In the genomic region with DNA sequence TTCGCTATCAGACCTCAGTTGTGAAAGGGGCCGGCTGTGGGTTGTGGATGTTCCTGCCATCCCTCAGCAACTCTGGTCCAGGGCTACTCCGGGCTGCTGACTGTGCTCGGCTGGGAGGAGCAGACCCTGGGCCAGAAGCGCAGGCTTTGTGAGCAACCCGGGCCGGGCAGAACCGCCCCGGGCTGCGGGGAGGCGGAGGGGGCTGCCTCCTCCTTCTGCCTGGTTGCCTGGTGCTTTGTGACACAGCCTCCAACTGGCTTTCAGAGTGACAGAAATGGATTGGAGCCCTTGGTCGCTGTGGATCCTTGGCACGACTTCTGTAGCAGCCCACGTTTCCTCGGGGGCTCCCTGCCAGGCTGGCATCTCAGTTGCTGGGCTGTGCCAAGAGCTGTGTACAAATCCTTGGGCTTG, we compare ENCODE assay signal across 15 cellular contexts. TPM values are rescaled to one million over a fixed set of nuclear protein-coding genes. Genes with fewer than 3 reads are reported as not detected.
DNase-seq lines count a peak whose midpoint lies in the region; ATAC-seq, FAIRE-seq and TF ChIP-seq lines count a peak whose summit lies in the region.
"Had no signal": no experiment of that assay in that cellular context is flagged by ENCODE, and none has a peak within 500 bp of the region (broad histone marks: within the 10 kb centered on the region; RNA-seq: fewer than 3 reads in every experiment).

No MANE protein-coding gene starts in this region.

- no peak overlapping the region for H2BK15ac ChIP-seq in H9 (ENCODE audit: low read depth, low read length)

- no peaks in the 10 kb centered on the region; the same call in 1 of the 2 replicates for H3K79me2 ChIP-seq in H9 (ENCODE audit: insufficient read depth, low read length)
- H3K79me2 ChIP-seq: parathyroid adenoma had no signal

- DNase-seq in H9, result peak; percentile 30
- peak; percentile 68 to 82 for DNase-seq in frontal cortex (ENCODE audit: low spot score in 2 of 2)
- DNase-seq in retina, result peak; percentile 72
- DNase-seq in activated naive CD8-positive, alpha-beta T cell treated with anti-CD3 and anti-CD28 coated beads for 36 hours, result no peak
- DNase-seq in stimulated activated CD4-positive, alpha-beta T cell treated with anti-CD3 and anti-CD28 coated beads, Interleukin-15, amount 100 ng/mL, for 24 hours, result no peak
- DNase-seq in mesothelial cell of epicardium (ENCODE audit: low spot score in 2 of 2, unreplicated experiment in 2 of 2), result no peak
- DNase-seq: activated CD4-positive, alpha-beta memory T cell treated with anti-CD3 and anti-CD28 coated beads for 36 hours; activated naive CD4-positive, alpha-beta T cell; gastrocnemius medialis; NCI-H187 treated with DMSO at 0.1 percent for 48 hours; stimulated activated CD4-positive, alpha-beta T cell treated with anti-CD3 and anti-CD28 coated beads, Interleukin-4, amount 100 ng/mL, for 24 hours had no signal

- no peak overlapping the region for H3K18ac ChIP-seq in H9 (ENCODE audit: insufficient read length, low read depth, low read length)

- H3K9me3 Mint-ChIP-seq in H9, result no peaks in the 10 kb centered on the region
- no peaks in the 10 kb centered on the region for H3K9me3 Mint-ChIP-seq in activated naive CD8-positive, alpha-beta T cell treated with anti-CD3 and anti-CD28 coated beads for 36 hours
- H3K9me3 Mint-ChIP-seq in mesothelial cell of epicardium, result no peaks in the 10 kb centered on the region
- H3K9me3 Mint-ChIP-seq: activated CD4-positive, alpha-beta memory T cell treated with anti-CD3 and anti-CD28 coated beads for 36 hours had no signal

- H4K5ac ChIP-seq in H9 (ENCODE audit: insufficient read length, low read depth, low read length), result no peak overlapping the region

- H3K27me3 Mint-ChIP-seq in H9 (ENCODE audit: low read depth) (no peaks in the 10 kb centered on the region), mesothelial cell of epicardium (ENCODE audit: low read depth) (peaks cover 10% of the 10 kb centered on the region)
- peaks cover 3% of the 10 kb centered on the region for H3K27me3 Mint-ChIP-seq in activated naive CD8-positive, alpha-beta T cell treated with anti-CD3 and anti-CD28 coated beads for 36 hours

- H3K36me3 Mint-ChIP-seq in H9 (ENCODE audit: insufficient read depth in 1 of 3, low read depth in 3 of 3), result peaks cover 0 to 3% (median 0%) of the 10 kb centered on the region in 3 experiments; a peak in 3 of 7 replicates
- no peaks in the 10 kb centered on the region for H3K36me3 Mint-ChIP-seq in activated naive CD8-positive, alpha-beta T cell treated with anti-CD3 and anti-CD28 coated beads for 36 hours
- no peaks in the 10 kb centered on the region for H3K36me3 Mint-ChIP-seq in mesothelial cell of epicardium
- H3K36me3 Mint-ChIP-seq: activated CD4-positive, alpha-beta memory T cell treated with anti-CD3 and anti-CD28 coated beads for 36 hours had no signal

- H3K14ac ChIP-seq in H9 (ENCODE audit: insufficient read depth, low read length), result no peak overlapping the region

- H3K27ac Mint-ChIP-seq in H9, result peak overlapping the region in 1 of 3 experiments; percentile 5; a peak in 1 of 7 replicates
- H3K27ac Mint-ChIP-seq in activated naive CD8-positive, alpha-beta T cell treated with anti-CD3 and anti-CD28 coated beads for 36 hours, result no peak overlapping the region
- no peak overlapping the region for H3K27ac Mint-ChIP-seq in mesothelial cell of epicardium
- H3K27ac Mint-ChIP-seq: activated CD4-positive, alpha-beta memory T cell treated with anti-CD3 and anti-CD28 coated beads for 36 hours had no signal

- no peak overlapping the region for H4K91ac ChIP-seq in H9 (ENCODE audit: insufficient read length, low read depth, low read length)

- H3K4ac ChIP-seq in H9 (ENCODE audit: low read depth, low read length), result no peak overlapping the region

- peaks cover 10% of the 10 kb centered on the region for H3K4me1 ChIP-seq in H9 (ENCODE audit: insufficient read depth, low read length)
- H3K4me1 ChIP-seq: parathyroid adenoma had no signal

- no peak overlapping the region for H3K23ac ChIP-seq in H9 (ENCODE audit: insufficient read length, low read depth, low read length)

- H2BK20ac ChIP-seq in H9 (ENCODE audit: low read depth, low read length, poor library complexity, severe bottlenecking), result no peak overlapping the region

- H2AK5ac ChIP-seq in H9 (ENCODE audit: insufficient read length, low read length), result no peak overlapping the region

- peaks cover 8% of the 10 kb centered on the region for H4K20me1 ChIP-seq in H9 (ENCODE audit: control insufficient read depth, insufficient read depth, insufficient read length)

- H2BK5ac ChIP-seq in H9 (ENCODE audit: insufficient read length, low read length), result no peak overlapping the region

- H3K79me1 ChIP-seq in H9 (ENCODE audit: insufficient read depth, low read depth, low read length, poor library complexity, severe bottlenecking), result no peaks in the 10 kb centered on the region

- H3K4me2 ChIP-seq in H9 (ENCODE audit: insufficient read depth, insufficient read length, low read length), result no peak overlapping the region

- H3K27ac ChIP-seq in H9 (ENCODE audit: insufficient read length, low read depth, low read length), result no peak overlapping the region
- H3K27ac ChIP-seq: gastrocnemius medialis, parathyroid adenoma had no signal

- WGBS in H9 (ENCODE audit: extremely low coverage, insufficient read length, low lambda C conversion rate), result no CpG with 5 or more reads among the region's 15 CpGs

- H3K4me3 Mint-ChIP-seq in H9 (no peak overlapping the region), mesothelial cell of epicardium (no peak overlapping the region)
- H3K4me3 Mint-ChIP-seq in activated naive CD8-positive, alpha-beta T cell treated with anti-CD3 and anti-CD28 coated beads for 36 hours, result no peak overlapping the region
- H3K4me3 Mint-ChIP-seq: activated CD4-positive, alpha-beta memory T cell treated with anti-CD3 and anti-CD28 coated beads for 36 hours had no signal

- H3K4me1 Mint-ChIP-seq in H9, result peaks cover 51 to 52% of the 10 kb centered on the region in 2 experiments
- H3K4me1 Mint-ChIP-seq in activated naive CD8-positive, alpha-beta T cell treated with anti-CD3 and anti-CD28 coated beads for 36 hours, result peaks cover 3% of the 10 kb centered on the region
- no peaks in the 10 kb centered on the region for H3K4me1 Mint-ChIP-seq in mesothelial cell of epicardium

- no peak for FAIRE-seq in frontal cortex (lab: Jason Lieb, UNC)
- FAIRE-seq: D721Med had no signal

- TF ChIP-seq CTCF in H9 (conservative IDR thresholded peaks at IDR 0.05), result no peak
- no peak for TF ChIP-seq CTCF in mesothelial cell of epicardium (IDR thresholded peaks at IDR 0.05; ENCODE audit: unreplicated experiment)

- H2AFZ ChIP-seq in H9 (ENCODE audit: low read length), result no peak overlapping the region
- H2AFZ ChIP-seq: parathyroid adenoma had no signal

- peak; percentile 64 for ATAC-seq in SK-N-SH treated with all-trans-retinoic acid at 6 μM for 48 hours
- ATAC-seq: gastrocnemius medialis, left lobe of liver had no signal

- no peak overlapping the region for H2BK120ac ChIP-seq in H9 (ENCODE audit: low read depth, low read length, poor library complexity, severe bottlenecking)

- H4K8ac ChIP-seq in H9 (replicated peaks; ENCODE audit: insufficient read length, low read depth, low read length), result no peak overlapping the region

- H3K9me3 ChIP-seq in H9 (ENCODE audit: control insufficient read depth, low read depth, low read length), result no peaks in the 10 kb centered on the region
- H3K9me3 ChIP-seq: gastrocnemius medialis had no signal

- no peak overlapping the region for H2BK12ac ChIP-seq in H9 (ENCODE audit: insufficient read length, low read depth, low read length)

- no peak overlapping the region for H3K56ac ChIP-seq in H9 (ENCODE audit: insufficient read length, low read depth, low read length)

- peaks cover 5% of the 10 kb centered on the region for H3K23me2 ChIP-seq in H9 (ENCODE audit: insufficient read length, low read depth, low read length, poor library complexity, severe bottlenecking)

- H3K27me3 ChIP-seq in H9 (ENCODE audit: insufficient read depth, low read length), result no peaks in the 10 kb centered on the region

- no peak overlapping the region for H3T11ph ChIP-seq in H9 (ENCODE audit: low read length)

- no peak overlapping the region for H3K9ac ChIP-seq in H9 (ENCODE audit: extremely low read depth, insufficient read length, low read length)
- H3K9ac ChIP-seq: parathyroid adenoma had no signal

TF ChIP-seq in SK-N-SH treated with all-trans-retinoic acid at 6 μM for 48 hours, 23 proteins besides CTCF, POLR2A, EP300 and RAD21:
- TF ChIP-seq ZNF70 (CRISPR knock-in tag; IDR thresholded peaks at IDR 0.05) (0 out of 2 replicates have a peak, but pooled peaks have one; percentile 10), ZNF565 (CRISPR knock-in tag; conservative IDR thresholded peaks at IDR 0.05; ENCODE audit: low read depth) (no peak)

RNA-seq across cellular contexts. Expression of a gene that starts 10.0 kb away (rescaled TPM):
- total RNA-seq in H9 (2021), result 20.1 and 20.5 TPM in 2 replicates
- 137 TPM for total RNA-seq in frontal cortex
- under 1 TPM; 0.08 to 0.16 TPM for total RNA-seq in activated naive CD8-positive, alpha-beta T cell treated with anti-CD3 and anti-CD28 coated beads for 36 hours
- 1.1 to 1.4 TPM (median 1.4 TPM) in 3 replicates for total RNA-seq in mesothelial cell of epicardium
- total RNA-seq: gastrocnemius medialis, left lobe of liver had no signal

RNA-seq across cellular contexts. Expression of a gene that starts 20.6 kb away (rescaled TPM):
- total RNA-seq in H9 (2021) (283 and 289 TPM in 2 replicates), frontal cortex (54.2 TPM), mesothelial cell of epicardium (53.0 to 56.3 TPM (median 56.0 TPM) in 3 replicates)
- 10 to 100 TPM; 71.9 to 72.1 TPM for total RNA-seq in activated naive CD8-positive, alpha-beta T cell treated with anti-CD3 and anti-CD28 coated beads for 36 hours

RNA-seq across cellular contexts. Expression of a gene that starts 34.4 kb away (rescaled TPM):
- 58.8 and 60.9 TPM in 2 replicates for total RNA-seq in H9 (2021)
- 2.4 TPM for total RNA-seq in frontal cortex
- 10 to 100 TPM; 10.2 to 11.0 TPM for total RNA-seq in activated naive CD8-positive, alpha-beta T cell treated with anti-CD3 and anti-CD28 coated beads for 36 hours
- 25.8 to 29.4 TPM (median 29.0 TPM) in 3 replicates for total RNA-seq in mesothelial cell of epicardium

RNA-seq across cellular contexts. Expression of a gene that starts 37.6 kb away (rescaled TPM):
- total RNA-seq in H9 (2021), result 0.94 and 1.1 TPM in 2 replicates
- total RNA-seq in frontal cortex, result 5.3 TPM
- total RNA-seq in activated naive CD8-positive, alpha-beta T cell treated with anti-CD3 and anti-CD28 coated beads for 36 hours, result 10 to 100 TPM; 15.5 to 16.8 TPM
- total RNA-seq in mesothelial cell of epicardium, result 4.7 to 5.4 TPM (median 4.9 TPM) in 3 replicates

RNA-seq across cellular contexts. Expression of a gene that starts 46.9 kb away (rescaled TPM):
- 21.4 and 24.5 TPM in 2 replicates for total RNA-seq in H9 (2021)
- total RNA-seq in frontal cortex, result 33.0 TPM
- total RNA-seq in activated naive CD8-positive, alpha-beta T cell treated with anti-CD3 and anti-CD28 coated beads for 36 hours, result 10 to 100 TPM; 14.4 to 15.9 TPM
- 33.1 to 39.4 TPM (median 37.3 TPM) in 3 replicates for total RNA-seq in mesothelial cell of epicardium

Comparison
In these comparisons a context has a peak if more than half of its experiments do, and no peak if none do; other contexts are left out.
1. DNase-seq: peak in H9 (single experiment), frontal cortex (2 of 2) and retina (single experiment); none in activated naive CD8-positive, alpha-beta T cell treated with anti-CD3 and anti-CD28 coated beads for 36 hours (single experiment), stimulated activated CD4-positive, alpha-beta T cell treated with anti-CD3 and anti-CD28 coated beads, Interleukin-15, amount 100 ng/mL, for 24 hours (single experiment) and mesothelial cell of epicardium (0 of 2).